28 cellular contexts compared by ENCODE assay signal in genomic region chr3:40914475-40914874, GRCh38.
"Had no signal": no experiment of that assay in that cellular context is flagged by ENCODE, and none has a peak within 500 bp of the region (broad histone marks: within the 10 kb centered on the region; RNA-seq: fewer than 3 reads in every experiment).

No MANE protein-coding gene starts in this region.

- H3K79me2 ChIP-seq: hepatocyte had no signal

- DNase-seq: effector CD8-positive, alpha-beta T cell; endodermal cell; foreskin keratinocyte; heart left ventricle; kidney; mesenchymal stem cell; mucosa of descending colon; naive B cell; sigmoid colon; stimulated activated CD4-positive, alpha-beta T cell treated with anti-CD3 and anti-CD28 coated beads, Interleukin-2, amount 100 ng/mL, for 24 hours; stimulated activated CD4-positive, alpha-beta T cell treated with anti-CD3 and anti-CD28 coated beads, Interleukin-4, amount 100 ng/mL, for 24 hours; stimulated activated naive CD8-positive, alpha-beta T cell treated with anti-CD3 and anti-CD28 coated beads, Interleukin-15, Interleukin-2, amounts not matched to agents 100 U/mL and 50 U/mL, for 24 hours; testis; upper lobe of left lung; uterus had no signal

- H2AFZ ChIP-seq: hepatocyte, neural progenitor cell had no signal

- H3K4me3 Mint-ChIP-seq: dendritic cell treated with granulocyte-macrophage colony-stimulating factor and Interleukin-4, amounts not matched to agents 40 ng/mL and 50 ng/mL, for 4 days; endodermal cell; mesothelial cell of epicardium; naive B cell; natural killer cell treated with Interleukin-12 subunit alpha and Interleukin-12 subunit beta and Interleukin-15 and Interleukin-18, amount 100 ng/mL, for 72 hours; neural progenitor cell; stimulated activated effector memory CD8-positive, alpha-beta T cell treated with anti-CD3 and anti-CD28 coated beads, Interleukin-12 subunit alpha, Interleukin-12 subunit beta, amount 100 ng/mL, for 72 hours had no signal

- H3K27me3 Mint-ChIP-seq: dendritic cell treated with granulocyte-macrophage colony-stimulating factor and Interleukin-4, amounts not matched to agents 40 ng/mL and 50 ng/mL, for 4 days had no signal

- H3K4me2 ChIP-seq: hepatocyte, neural progenitor cell had no signal

- ATAC-seq: foreskin keratinocyte; gastroesophageal sphincter; heart left ventricle; mucosa of descending colon; stimulated activated naive CD8-positive, alpha-beta T cell treated with anti-CD3 and anti-CD28 coated beads, Interleukin-15, Interleukin-2, amounts not matched to agents 100 U/mL and 50 U/mL, for 24 hours had no signal

- H3K4me1 ChIP-seq: foreskin keratinocyte, heart left ventricle, prostate gland, right atrium auricular region, testis, tibial nerve, upper lobe of left lung, uterus had no signal

- H3K4me1 Mint-ChIP-seq: endodermal cell; mesothelial cell of epicardium; naive B cell; stimulated activated effector memory CD8-positive, alpha-beta T cell treated with anti-CD3 and anti-CD28 coated beads, Interleukin-12 subunit alpha, Interleukin-12 subunit beta, amount 100 ng/mL, for 72 hours had no signal

- H3K9ac ChIP-seq: neural progenitor cell had no signal

- H3K36me3 ChIP-seq: esophagus muscularis mucosa, gastroesophageal sphincter, heart left ventricle, neural progenitor cell, prostate gland, right atrium auricular region, sigmoid colon, tibial nerve, upper lobe of left lung, uterus had no signal

- H3K27me3 ChIP-seq: esophagus muscularis mucosa, gastroesophageal sphincter, heart left ventricle, hepatocyte, neural progenitor cell, right atrium auricular region, sigmoid colon, testis, tibial nerve, upper lobe of left lung, uterus had no signal

- H3K9me3 ChIP-seq: esophagus muscularis mucosa, gastroesophageal sphincter, heart left ventricle, mucosa of descending colon, prostate gland, right atrium auricular region, sigmoid colon, testis, tibial nerve, upper lobe of left lung, uterus had no signal

- H3K4me3 ChIP-seq: esophagus muscularis mucosa, gastroesophageal sphincter, heart left ventricle, hepatocyte, mucosa of descending colon, neural progenitor cell, prostate gland, right atrium auricular region, sigmoid colon, testis, tibial nerve, upper lobe of left lung, uterus had no signal

- H3K36me3 Mint-ChIP-seq: neural progenitor cell; stimulated activated effector memory CD8-positive, alpha-beta T cell treated with anti-CD3 and anti-CD28 coated beads, Interleukin-12 subunit alpha, Interleukin-12 subunit beta, amount 100 ng/mL, for 72 hours had no signal

- FAIRE-seq: colon, endothelial cell of umbilical vein, kidney had no signal

- H3K27ac ChIP-seq: esophagus muscularis mucosa, foreskin keratinocyte, gastroesophageal sphincter, heart left ventricle, hepatocyte, neural progenitor cell, prostate gland, right atrium auricular region, sigmoid colon, testis, tibial nerve, upper lobe of left lung, uterus had no signal

- H3K27ac Mint-ChIP-seq: dendritic cell treated with granulocyte-macrophage colony-stimulating factor and Interleukin-4, amounts not matched to agents 40 ng/mL and 50 ng/mL, for 4 days; endodermal cell; mesothelial cell of epicardium; natural killer cell treated with Interleukin-12 subunit alpha and Interleukin-12 subunit beta and Interleukin-15 and Interleukin-18, amount 100 ng/mL, for 72 hours; neural progenitor cell; stimulated activated effector memory CD8-positive, alpha-beta T cell treated with anti-CD3 and anti-CD28 coated beads, Interleukin-12 subunit alpha, Interleukin-12 subunit beta, amount 100 ng/mL, for 72 hours had no signal

- H3K9me3 Mint-ChIP-seq: dendritic cell treated with granulocyte-macrophage colony-stimulating factor and Interleukin-4, amounts not matched to agents 40 ng/mL and 50 ng/mL, for 4 days; endodermal cell; mesothelial cell of epicardium; natural killer cell treated with Interleukin-12 subunit alpha and Interleukin-12 subunit beta and Interleukin-15 and Interleukin-18, amount 100 ng/mL, for 72 hours; neural progenitor cell; stimulated activated effector memory CD8-positive, alpha-beta T cell treated with anti-CD3 and anti-CD28 coated beads, Interleukin-12 subunit alpha, Interleukin-12 subunit beta, amount 100 ng/mL, for 72 hours had no signal
